In genomic region chr6:6287415-6287814, GRCh38 we compare ENCODE assay signal across 19 cellular contexts. TPM values are rescaled to one million over a fixed set of nuclear protein-coding genes. Genes with fewer than 3 reads are reported as not detected.
DNase-seq lines count a peak whose midpoint lies in the region; ATAC-seq and TF ChIP-seq lines count a peak whose summit lies in the region.
"Had no signal": no experiment of that assay in that cellular context is flagged by ENCODE, and none has a peak within 500 bp of the region (broad histone marks: within the 10 kb centered on the region; RNA-seq: fewer than 3 reads in every experiment).

No MANE protein-coding gene starts in this region.

- H3K36me3 ChIP-seq in upper lobe of right lung = no peaks in the 10 kb centered on the region

- H3K4me1 ChIP-seq in upper lobe of right lung = no peaks in the 10 kb centered on the region

- no peaks in the 10 kb centered on the region for H3K9me3 ChIP-seq in upper lobe of right lung
- H3K9me3 ChIP-seq: SK-N-SH had no signal

- H3K4me3 ChIP-seq in upper lobe of right lung = no peak overlapping the region

- peak; percentile 66 for ATAC-seq in GM18861 (IDR thresholded peaks at IDR 0.05; ENCODE audit: unreplicated experiment)
- ATAC-seq in HG02610 (IDR thresholded peaks at IDR 0.05; ENCODE audit: unreplicated experiment) = peak; percentile 57
- ATAC-seq in stimulated activated naive B cell treated with anti-CD40 and anti-IgM and Interleukin-4, amounts not matched to agents 10 μg/mL and 1 μg/mL and 100 μg/mL, for 72 hours (replicated peaks) = peak; percentile 74 to 89
- ATAC-seq in upper lobe of right lung = no peak

- no peak overlapping the region for H3K27ac ChIP-seq in upper lobe of right lung

- H3K9me3 Mint-ChIP-seq in stimulated activated naive B cell treated with anti-CD40 and anti-IgM and Interleukin-4, amounts not matched to agents 10 μg/mL and 1 μg/mL and 100 μg/mL, for 72 hours = no peaks in the 10 kb centered on the region
- H3K9me3 Mint-ChIP-seq: T-helper 2 cell treated with Interferon-gamma antibody and Interleukin-4, amounts not matched to agents 5 μg/mL and 100 μg/mL, for 36 hours had no signal

- H3K36me3 Mint-ChIP-seq in stimulated activated naive B cell treated with anti-CD40 and anti-IgM and Interleukin-4, amounts not matched to agents 10 μg/mL and 1 μg/mL and 100 μg/mL, for 72 hours = no peaks in the 10 kb centered on the region
- H3K36me3 Mint-ChIP-seq: CD4-positive, CD25-positive, alpha-beta regulatory T cell had no signal

- intact Hi-C loops in upper lobe of right lung (cut with DNase I) = no loop called here

- H3K4me3 Mint-ChIP-seq in stimulated activated naive B cell treated with anti-CD40 and anti-IgM and Interleukin-4, amounts not matched to agents 10 μg/mL and 1 μg/mL and 100 μg/mL, for 72 hours = no peak overlapping the region
- H3K4me3 Mint-ChIP-seq: CD4-positive, CD25-positive, alpha-beta regulatory T cell; T-helper 2 cell treated with Interferon-gamma antibody and Interleukin-4, amounts not matched to agents 5 μg/mL and 100 μg/mL, for 36 hours had no signal

- H3K27me3 ChIP-seq in upper lobe of right lung = no peaks in the 10 kb centered on the region

- DNase-seq in NAMALWA (ENCODE audit: low spot score) (peak; percentile 13), HuH-7.5 (ENCODE audit: low spot score) (no peak), upper lobe of right lung (no peak), NCI-H2029 (lab: John Stamatoyannopoulos, UW) (no peak), SHP77 treated with DMSO at 0.1 percent for 48 hours (lab: John Stamatoyannopoulos, UW) (no peak)
- DNase-seq in stimulated activated naive B cell treated with anti-CD40 and anti-IgM and Interleukin-4, amounts not matched to agents 10 μg/mL and 1 μg/mL and 100 μg/mL, for 72 hours = peak; percentile 17
- DNase-seq: AML-193; CD4-positive, CD25-positive, alpha-beta regulatory T cell; COR-L47; GF-D8; NCI-H1105 treated with DMSO at 0.1 percent for 48 hours; NCI-H1694; NCI-H748 treated with DMSO at 0.1 percent for 48 hours; NK-92 treated with Interleukin-12 subunit alpha and Interleukin-12 subunit beta, amount 100 ng/mL, for 24 hours; SHP77; SK-N-SH had no signal

- peaks cover 22 to 30% of the 10 kb centered on the region in 2 donors for H3K4me1 Mint-ChIP-seq in stimulated activated naive B cell treated with anti-CD40 and anti-IgM and Interleukin-4, amounts not matched to agents 10 μg/mL and 1 μg/mL and 100 μg/mL, for 72 hours
- H3K4me1 Mint-ChIP-seq: CD4-positive, CD25-positive, alpha-beta regulatory T cell had no signal

- H3K27me3 Mint-ChIP-seq in stimulated activated naive B cell treated with anti-CD40 and anti-IgM and Interleukin-4, amounts not matched to agents 10 μg/mL and 1 μg/mL and 100 μg/mL, for 72 hours = peaks cover 12 to 16% of the 10 kb centered on the region in 2 donors

- H3K27ac Mint-ChIP-seq in stimulated activated naive B cell treated with anti-CD40 and anti-IgM and Interleukin-4, amounts not matched to agents 10 μg/mL and 1 μg/mL and 100 μg/mL, for 72 hours = no peak overlapping the region
- H3K27ac Mint-ChIP-seq: CD4-positive, CD25-positive, alpha-beta regulatory T cell; T-helper 2 cell treated with Interferon-gamma antibody and Interleukin-4, amounts not matched to agents 5 μg/mL and 100 μg/mL, for 36 hours had no signal

- no peak for TF ChIP-seq CTCF in upper lobe of right lung (IDR thresholded peaks at IDR 0.05)

RNA-seq across cellular contexts. Expression of gene F13A1, which starts 33.0 kb away (rescaled TPM):
- 94.5 TPM for total RNA-seq in upper lobe of right lung

Comparison
In these comparisons a context has a peak if more than half of its experiments do, and no peak if none do; other contexts are left out.
1. DNase-seq: peak in NAMALWA (single experiment) and stimulated activated naive B cell treated with anti-CD40 and anti-IgM and Interleukin-4, amounts not matched to agents 10 μg/mL and 1 μg/mL and 100 μg/mL, for 72 hours (single experiment); none in HuH-7.5 (single experiment), upper lobe of right lung (single experiment), NCI-H2029 (single experiment) and SHP77 treated with DMSO at 0.1 percent for 48 hours (single experiment).